Comparison of ENCODE assay signal across 1 cellular context in the genomic region with DNA sequence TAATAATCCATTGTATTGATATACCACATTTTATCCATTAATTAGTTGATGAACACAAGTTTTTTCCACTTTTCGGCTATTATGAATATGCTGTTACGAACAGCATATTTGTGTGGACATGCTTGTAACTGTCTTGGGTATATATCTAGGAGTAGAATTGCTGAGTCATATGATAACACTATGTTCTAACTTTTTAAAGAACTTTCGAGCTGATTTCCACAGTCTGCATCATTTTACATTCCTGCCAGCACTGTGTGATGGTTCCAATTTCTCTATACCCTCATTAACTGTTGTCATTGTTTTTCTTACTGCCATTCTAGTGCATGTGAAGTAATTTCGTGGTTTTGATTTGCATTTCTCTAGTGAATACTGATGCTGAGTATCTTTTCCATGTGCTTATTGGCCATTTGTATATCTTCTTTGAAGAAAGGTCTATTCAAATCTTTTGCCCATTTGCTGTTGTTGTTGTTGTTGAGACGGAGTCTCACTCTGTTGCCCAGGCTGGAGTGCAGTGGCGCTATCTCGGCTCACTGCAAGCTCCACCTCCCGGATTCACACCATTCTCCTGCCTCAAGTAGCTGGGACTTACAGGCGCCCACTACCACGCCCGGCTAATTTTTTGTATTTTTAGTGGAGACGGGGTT.
A peak's percentile ranks its signal among the peaks of the same experiment; 100 is the strongest.
TF ChIP-seq lines count a peak whose summit lies in the region.

No MANE protein-coding gene starts in this region.

TF ChIP-seq in K562, 482 proteins besides CTCF, POLR2A, EP300 and RAD21 (continued from another document and continues in another):
- TF ChIP-seq RBM39 (optimal IDR thresholded peaks at IDR 0.05; ENCODE audit: low read depth, low read length) (no peak), ATF7 (IDR thresholded peaks at IDR 0.05) (peak; percentile 33; the same call in 1 of the 2 replicates), PHTF2 (CRISPR knock-in tag; IDR thresholded peaks at IDR 0.05) (no peak), ZFP36 (IDR thresholded peaks at IDR 0.05; ENCODE audit: low read depth, low read length, partially characterized antibody) (no peak), ZNF316 (IDR thresholded peaks at IDR 0.05) (peak; percentile 99), SPI1 (IDR thresholded peaks at IDR 0.05; ENCODE audit: borderline replicate concordance, low read depth, low read length) (no peak), ZFPM2 (CRISPR knock-in tag; IDR thresholded peaks at IDR 0.05) (0 out of 2 replicates have a peak, but pooled peaks have one; percentile 16), ZEB2 (IDR thresholded peaks at IDR 0.05) (peak; percentile 58; the same call in 1 of the 2 replicates), ZNF165 (CRISPR knock-in tag; IDR thresholded peaks at IDR 0.05; ENCODE audit: borderline replicate concordance) (no peak), PCBP2 (IDR thresholded peaks at IDR 0.05; ENCODE audit: low read depth, low read length, poor library complexity, severe bottlenecking) (no peak), CBX2 (IDR thresholded peaks at IDR 0.05; ENCODE audit: insufficient read depth, low read length, poor library complexity, severe bottlenecking) (no peak), BMI1 (IDR thresholded peaks at IDR 0.05; ENCODE audit: low read length) (no peak), RUNX1 (IDR thresholded peaks at IDR 0.05; ENCODE audit: low read depth) (no peak), ASH1L (IDR thresholded peaks at IDR 0.05; ENCODE audit: borderline replicate concordance, low read depth, partially characterized antibody) (no peak), SMARCA4 (IDR thresholded peaks at IDR 0.05) (peak; percentile 79), STAG1 (CRISPR knock-in tag; IDR thresholded peaks at IDR 0.05; ENCODE audit: borderline replicate concordance) (no peak), TAL1 (IDR thresholded peaks at IDR 0.05) (no peak), COPS2 (conservative IDR thresholded peaks at IDR 0.05) (no peak), XRCC4 (IDR thresholded peaks at IDR 0.05; ENCODE audit: extremely low read depth, insufficient read depth, insufficient read length) (no peak), CTBP1 (IDR thresholded peaks at IDR 0.05; ENCODE audit: borderline replicate concordance) (0 out of 2 replicates have a peak, but pooled peaks have one; percentile 20), CHD4 (IDR thresholded peaks at IDR 0.05; ENCODE audit: insufficient read depth, insufficient replicate concordance, low read depth, low read length, poor library complexity, severe bottlenecking) (no peak), ESRRB (CRISPR knock-in tag; IDR thresholded peaks at IDR 0.05; ENCODE audit: borderline replicate concordance) (no peak), HDAC3 (IDR thresholded peaks at IDR 0.05; ENCODE audit: borderline replicate concordance, partially characterized antibody) (peak; percentile 17), LEF1 (IDR thresholded peaks at IDR 0.05) (peak; percentile 18; the same call in 1 of the 2 replicates), ERF (CRISPR knock-in tag; IDR thresholded peaks at IDR 0.05) (no peak), ZNF644 (tag; IDR thresholded peaks at IDR 0.05; ENCODE audit: low read depth) (0 out of 2 replicates have a peak, but pooled peaks have one; percentile 43), MAFG (tag; conservative IDR thresholded peaks at IDR 0.05) (peak; percentile 99), RB1 (IDR thresholded peaks at IDR 0.05; ENCODE audit: low read depth) (no peak), ZNF184 (CRISPR knock-in tag; IDR thresholded peaks at IDR 0.05) (no peak), ZKSCAN8 (CRISPR knock-in tag; IDR thresholded peaks at IDR 0.05) (no peak), ZKSCAN1 (IDR thresholded peaks at IDR 0.05; ENCODE audit: low read depth, low read length) (no peak), GABPB2 (CRISPR knock-in tag; conservative IDR thresholded peaks at IDR 0.05) (no peak), NFXL1 (CRISPR knock-in tag; IDR thresholded peaks at IDR 0.05) (no peak), MCM7 (IDR thresholded peaks at IDR 0.05) (no peak), ZNF3 (CRISPR knock-in tag; IDR thresholded peaks at IDR 0.05) (no peak), ZKSCAN3 (CRISPR knock-in tag; IDR thresholded peaks at IDR 0.05) (no peak), U2AF2 (optimal IDR thresholded peaks at IDR 0.05; ENCODE audit: low read depth, low read length) (no peak), HEY1 (CRISPR knock-in tag; IDR thresholded peaks at IDR 0.05; ENCODE audit: borderline replicate concordance) (no peak), TARDBP (IDR thresholded peaks at IDR 0.05) (no peak), ZNF668 (CRISPR knock-in tag; IDR thresholded peaks at IDR 0.05) (no peak), POLR2AphosphoS2 (IDR thresholded peaks at IDR 0.05; ENCODE audit: low read length) (0 out of 2 replicates have a peak, but pooled peaks have one; percentile 18), TCF7 (IDR thresholded peaks at IDR 0.05; ENCODE audit: borderline replicate concordance) (no peak)
- TF ChIP-seq, protein P1, sequence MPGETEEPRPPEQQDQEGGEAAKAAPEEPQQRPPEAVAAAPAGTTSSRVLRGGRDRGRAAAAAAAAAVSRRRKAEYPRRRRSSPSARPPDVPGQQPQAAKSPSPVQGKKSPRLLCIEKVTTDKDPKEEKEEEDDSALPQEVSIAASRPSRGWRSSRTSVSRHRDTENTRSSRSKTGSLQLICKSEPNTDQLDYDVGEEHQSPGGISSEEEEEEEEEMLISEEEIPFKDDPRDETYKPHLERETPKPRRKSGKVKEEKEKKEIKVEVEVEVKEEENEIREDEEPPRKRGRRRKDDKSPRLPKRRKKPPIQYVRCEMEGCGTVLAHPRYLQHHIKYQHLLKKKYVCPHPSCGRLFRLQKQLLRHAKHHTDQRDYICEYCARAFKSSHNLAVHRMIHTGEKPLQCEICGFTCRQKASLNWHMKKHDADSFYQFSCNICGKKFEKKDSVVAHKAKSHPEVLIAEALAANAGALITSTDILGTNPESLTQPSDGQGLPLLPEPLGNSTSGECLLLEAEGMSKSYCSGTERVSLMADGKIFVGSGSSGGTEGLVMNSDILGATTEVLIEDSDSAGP (CRISPR knock-in tag; IDR thresholded peaks at IDR 0.05): no peak
- TF ChIP-seq, protein P2, sequence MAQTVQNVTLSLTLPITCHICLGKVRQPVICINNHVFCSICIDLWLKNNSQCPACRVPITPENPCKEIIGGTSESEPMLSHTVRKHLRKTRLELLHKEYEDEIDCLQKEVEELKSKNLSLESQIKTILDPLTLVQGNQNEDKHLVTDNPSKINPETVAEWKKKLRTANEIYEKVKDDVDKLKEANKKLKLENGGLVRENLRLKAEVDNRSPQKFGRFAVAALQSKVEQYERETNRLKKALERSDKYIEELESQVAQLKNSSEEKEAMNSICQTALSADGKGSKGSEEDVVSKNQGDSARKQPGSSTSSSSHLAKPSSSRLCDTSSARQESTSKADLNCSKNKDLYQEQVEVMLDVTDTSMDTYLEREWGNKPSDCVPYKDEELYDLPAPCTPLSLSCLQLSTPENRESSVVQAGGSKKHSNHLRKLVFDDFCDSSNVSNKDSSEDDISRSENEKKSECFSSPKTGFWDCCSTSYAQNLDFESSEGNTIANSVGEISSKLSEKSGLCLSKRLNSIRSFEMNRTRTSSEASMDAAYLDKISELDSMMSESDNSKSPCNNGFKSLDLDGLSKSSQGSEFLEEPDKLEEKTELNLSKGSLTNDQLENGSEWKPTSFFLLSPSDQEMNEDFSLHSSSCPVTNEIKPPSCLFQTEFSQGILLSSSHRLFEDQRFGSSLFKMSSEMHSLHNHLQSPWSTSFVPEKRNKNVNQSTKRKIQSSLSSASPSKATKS (CRISPR knock-in tag; IDR thresholded peaks at IDR 0.05): no peak
- TF ChIP-seq, protein P3, sequence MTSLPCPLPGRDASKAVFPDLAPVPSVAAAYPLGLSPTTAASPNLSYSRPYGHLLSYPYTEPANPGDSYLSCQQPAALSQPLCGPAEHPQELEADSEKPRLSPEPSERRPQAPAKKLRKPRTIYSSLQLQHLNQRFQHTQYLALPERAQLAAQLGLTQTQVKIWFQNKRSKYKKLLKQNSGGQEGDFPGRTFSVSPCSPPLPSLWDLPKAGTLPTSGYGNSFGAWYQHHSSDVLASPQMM (CRISPR knock-in tag; IDR thresholded peaks at IDR 0.05): no peak
- TF ChIP-seq, protein P4, sequence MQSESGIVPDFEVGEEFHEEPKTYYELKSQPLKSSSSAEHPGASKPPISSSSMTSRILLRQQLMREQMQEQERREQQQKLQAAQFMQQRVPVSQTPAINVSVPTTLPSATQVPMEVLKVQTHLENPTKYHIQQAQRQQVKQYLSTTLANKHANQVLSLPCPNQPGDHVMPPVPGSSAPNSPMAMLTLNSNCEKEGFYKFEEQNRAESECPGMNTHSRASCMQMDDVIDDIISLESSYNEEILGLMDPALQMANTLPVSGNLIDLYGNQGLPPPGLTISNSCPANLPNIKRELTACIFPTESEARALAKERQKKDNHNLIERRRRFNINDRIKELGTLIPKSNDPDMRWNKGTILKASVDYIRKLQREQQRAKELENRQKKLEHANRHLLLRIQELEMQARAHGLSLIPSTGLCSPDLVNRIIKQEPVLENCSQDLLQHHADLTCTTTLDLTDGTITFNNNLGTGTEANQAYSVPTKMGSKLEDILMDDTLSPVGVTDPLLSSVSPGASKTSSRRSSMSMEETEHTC (IDR thresholded peaks at IDR 0.05): no peak
- TF ChIP-seq, protein P5, sequence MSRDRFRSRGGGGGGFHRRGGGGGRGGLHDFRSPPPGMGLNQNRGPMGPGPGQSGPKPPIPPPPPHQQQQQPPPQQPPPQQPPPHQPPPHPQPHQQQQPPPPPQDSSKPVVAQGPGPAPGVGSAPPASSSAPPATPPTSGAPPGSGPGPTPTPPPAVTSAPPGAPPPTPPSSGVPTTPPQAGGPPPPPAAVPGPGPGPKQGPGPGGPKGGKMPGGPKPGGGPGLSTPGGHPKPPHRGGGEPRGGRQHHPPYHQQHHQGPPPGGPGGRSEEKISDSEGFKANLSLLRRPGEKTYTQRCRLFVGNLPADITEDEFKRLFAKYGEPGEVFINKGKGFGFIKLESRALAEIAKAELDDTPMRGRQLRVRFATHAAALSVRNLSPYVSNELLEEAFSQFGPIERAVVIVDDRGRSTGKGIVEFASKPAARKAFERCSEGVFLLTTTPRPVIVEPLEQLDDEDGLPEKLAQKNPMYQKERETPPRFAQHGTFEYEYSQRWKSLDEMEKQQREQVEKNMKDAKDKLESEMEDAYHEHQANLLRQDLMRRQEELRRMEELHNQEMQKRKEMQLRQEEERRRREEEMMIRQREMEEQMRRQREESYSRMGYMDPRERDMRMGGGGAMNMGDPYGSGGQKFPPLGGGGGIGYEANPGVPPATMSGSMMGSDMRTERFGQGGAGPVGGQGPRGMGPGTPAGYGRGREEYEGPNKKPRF (IDR thresholded peaks at IDR 0.05; ENCODE audit: low read depth, low read length): no peak
- TF ChIP-seq, protein P6, sequence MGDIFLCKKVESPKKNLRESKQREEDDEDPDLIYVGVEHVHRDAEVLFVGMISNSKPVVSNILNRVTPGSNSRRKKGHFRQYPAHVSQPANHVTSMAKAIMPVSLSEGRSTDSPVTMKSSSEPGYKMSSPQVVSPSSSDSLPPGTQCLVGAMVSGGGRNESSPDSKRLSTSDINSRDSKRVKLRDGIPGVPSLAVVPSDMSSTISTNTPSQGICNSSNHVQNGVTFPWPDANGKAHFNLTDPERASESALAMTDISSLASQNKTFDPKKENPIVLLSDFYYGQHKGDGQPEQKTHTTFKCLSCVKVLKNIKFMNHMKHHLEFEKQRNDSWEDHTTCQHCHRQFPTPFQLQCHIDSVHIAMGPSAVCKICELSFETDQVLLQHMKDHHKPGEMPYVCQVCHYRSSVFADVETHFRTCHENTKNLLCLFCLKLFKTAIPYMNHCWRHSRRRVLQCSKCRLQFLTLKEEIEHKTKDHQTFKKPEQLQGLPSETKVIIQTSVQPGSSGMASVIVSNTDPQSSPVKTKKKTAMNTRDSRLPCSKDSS (IDR thresholded peaks at IDR 0.05; ENCODE audit: low read depth, partially characterized antibody): no peak
- TF ChIP-seq, protein P7, sequence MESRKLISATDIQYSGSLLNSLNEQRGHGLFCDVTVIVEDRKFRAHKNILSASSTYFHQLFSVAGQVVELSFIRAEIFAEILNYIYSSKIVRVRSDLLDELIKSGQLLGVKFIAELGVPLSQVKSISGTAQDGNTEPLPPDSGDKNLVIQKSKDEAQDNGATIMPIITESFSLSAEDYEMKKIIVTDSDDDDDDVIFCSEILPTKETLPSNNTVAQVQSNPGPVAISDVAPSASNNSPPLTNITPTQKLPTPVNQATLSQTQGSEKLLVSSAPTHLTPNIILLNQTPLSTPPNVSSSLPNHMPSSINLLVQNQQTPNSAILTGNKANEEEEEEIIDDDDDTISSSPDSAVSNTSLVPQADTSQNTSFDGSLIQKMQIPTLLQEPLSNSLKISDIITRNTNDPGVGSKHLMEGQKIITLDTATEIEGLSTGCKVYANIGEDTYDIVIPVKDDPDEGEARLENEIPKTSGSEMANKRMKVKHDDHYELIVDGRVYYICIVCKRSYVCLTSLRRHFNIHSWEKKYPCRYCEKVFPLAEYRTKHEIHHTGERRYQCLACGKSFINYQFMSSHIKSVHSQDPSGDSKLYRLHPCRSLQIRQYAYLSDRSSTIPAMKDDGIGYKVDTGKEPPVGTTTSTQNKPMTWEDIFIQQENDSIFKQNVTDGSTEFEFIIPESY (CRISPR knock-in tag; IDR thresholded peaks at IDR 0.05): peak; percentile 39; the same call in 1 of the 2 replicates
- TF ChIP-seq, protein P8, sequence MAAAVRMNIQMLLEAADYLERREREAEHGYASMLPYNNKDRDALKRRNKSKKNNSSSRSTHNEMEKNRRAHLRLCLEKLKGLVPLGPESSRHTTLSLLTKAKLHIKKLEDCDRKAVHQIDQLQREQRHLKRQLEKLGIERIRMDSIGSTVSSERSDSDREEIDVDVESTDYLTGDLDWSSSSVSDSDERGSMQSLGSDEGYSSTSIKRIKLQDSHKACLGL (CRISPR knock-in tag; IDR thresholded peaks at IDR 0.05; ENCODE audit: borderline replicate concordance, poor library complexity, severe bottlenecking): no peak
- TF ChIP-seq, protein P9, sequence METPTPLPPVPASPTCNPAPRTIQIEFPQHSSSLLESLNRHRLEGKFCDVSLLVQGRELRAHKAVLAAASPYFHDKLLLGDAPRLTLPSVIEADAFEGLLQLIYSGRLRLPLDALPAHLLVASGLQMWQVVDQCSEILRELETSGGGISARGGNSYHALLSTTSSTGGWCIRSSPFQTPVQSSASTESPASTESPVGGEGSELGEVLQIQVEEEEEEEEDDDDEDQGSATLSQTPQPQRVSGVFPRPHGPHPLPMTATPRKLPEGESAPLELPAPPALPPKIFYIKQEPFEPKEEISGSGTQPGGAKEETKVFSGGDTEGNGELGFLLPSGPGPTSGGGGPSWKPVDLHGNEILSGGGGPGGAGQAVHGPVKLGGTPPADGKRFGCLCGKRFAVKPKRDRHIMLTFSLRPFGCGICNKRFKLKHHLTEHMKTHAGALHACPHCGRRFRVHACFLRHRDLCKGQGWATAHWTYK (CRISPR knock-in tag; IDR thresholded peaks at IDR 0.05): no peak
- TF ChIP-seq, protein P10, sequence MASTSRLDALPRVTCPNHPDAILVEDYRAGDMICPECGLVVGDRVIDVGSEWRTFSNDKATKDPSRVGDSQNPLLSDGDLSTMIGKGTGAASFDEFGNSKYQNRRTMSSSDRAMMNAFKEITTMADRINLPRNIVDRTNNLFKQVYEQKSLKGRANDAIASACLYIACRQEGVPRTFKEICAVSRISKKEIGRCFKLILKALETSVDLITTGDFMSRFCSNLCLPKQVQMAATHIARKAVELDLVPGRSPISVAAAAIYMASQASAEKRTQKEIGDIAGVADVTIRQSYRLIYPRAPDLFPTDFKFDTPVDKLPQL (IDR thresholded peaks at IDR 0.05; ENCODE audit: extremely low read depth, insufficient read length): no peak
